Comparison of ENCODE assay signal across 1 cellular context in the genomic region with DNA sequence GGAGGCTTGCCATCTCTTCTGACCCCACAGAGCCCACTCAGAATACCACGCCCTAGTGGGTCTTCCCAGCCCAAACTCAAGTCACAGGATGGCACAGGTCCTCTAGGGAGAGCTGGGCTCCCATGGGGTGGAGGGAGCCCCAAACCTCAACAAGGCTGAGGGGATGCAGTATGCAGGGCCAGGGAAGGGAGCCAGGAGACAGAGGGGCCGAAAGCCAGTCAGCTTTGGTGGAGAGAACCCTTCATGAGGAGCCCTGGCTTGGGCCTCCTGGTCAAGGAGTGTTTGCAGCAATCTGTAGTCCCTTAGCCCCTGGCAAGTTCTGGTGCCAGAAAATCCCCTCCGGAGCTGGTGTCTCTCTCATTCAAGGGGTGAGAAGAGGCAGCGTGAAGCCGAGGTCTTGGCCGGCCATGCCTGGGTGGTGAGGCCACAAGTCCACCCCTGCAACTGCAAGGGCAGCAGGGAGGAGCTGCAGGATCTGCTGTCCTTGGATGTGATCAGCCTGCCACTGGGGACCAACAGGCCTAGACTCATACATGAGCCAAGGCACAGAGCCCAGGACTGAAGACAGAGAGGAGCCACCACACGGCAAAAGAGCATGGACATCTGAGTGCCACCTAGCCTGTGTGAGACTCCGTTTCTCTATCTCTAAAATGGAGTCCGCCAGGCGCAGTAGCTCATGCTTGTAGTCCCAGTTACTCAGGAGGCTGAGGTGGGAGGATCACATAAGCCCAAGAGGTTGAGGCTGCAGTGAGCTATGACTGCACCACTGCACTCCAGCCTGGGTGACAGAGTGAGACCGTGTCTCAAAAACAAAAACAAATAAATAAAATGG.
TF ChIP-seq lines count a peak whose summit lies in the region.

No MANE protein-coding gene starts in this region.

TF ChIP-seq in WTC11, 78 proteins besides CTCF, POLR2A, EP300 and RAD21 (continued from another document):
- no peak for TF ChIP-seq ZNF138 (CRISPR knock-in tag; conservative IDR thresholded peaks at IDR 0.05)
- no peak for TF ChIP-seq GABPB1 (CRISPR knock-in tag; IDR thresholded peaks at IDR 0.05)
- no peak for TF ChIP-seq ZNF512 (CRISPR knock-in tag; IDR thresholded peaks at IDR 0.05; ENCODE audit: borderline replicate concordance)
- TF ChIP-seq ZNF423 (CRISPR knock-in tag; IDR thresholded peaks at IDR 0.05) = no peak
- no peak for TF ChIP-seq TCF7 (CRISPR knock-in tag; IDR thresholded peaks at IDR 0.05; ENCODE audit: low read depth)
- TF ChIP-seq MLX (CRISPR knock-in tag; IDR thresholded peaks at IDR 0.05) = no peak
- TF ChIP-seq GRHL2 (CRISPR knock-in tag; IDR thresholded peaks at IDR 0.05; ENCODE audit: insufficient replicate concordance, severe bottlenecking) = no peak
- TF ChIP-seq ZNF396 (CRISPR knock-in tag; IDR thresholded peaks at IDR 0.05; ENCODE audit: borderline replicate concordance) = no peak
- TF ChIP-seq, protein P1, sequence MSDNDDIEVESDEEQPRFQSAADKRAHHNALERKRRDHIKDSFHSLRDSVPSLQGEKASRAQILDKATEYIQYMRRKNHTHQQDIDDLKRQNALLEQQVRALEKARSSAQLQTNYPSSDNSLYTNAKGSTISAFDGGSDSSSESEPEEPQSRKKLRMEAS (CRISPR knock-in tag; IDR thresholded peaks at IDR 0.05) = no peak
- no peak for TF ChIP-seq OVOL2 (CRISPR knock-in tag; IDR thresholded peaks at IDR 0.05; ENCODE audit: borderline replicate concordance)
- no peak for TF ChIP-seq PREB (CRISPR knock-in tag; IDR thresholded peaks at IDR 0.05; ENCODE audit: borderline replicate concordance)
- no peak for TF ChIP-seq ZMAT4 (CRISPR knock-in tag; IDR thresholded peaks at IDR 0.05)
- no peak for TF ChIP-seq ZNF532 (CRISPR knock-in tag; IDR thresholded peaks at IDR 0.05; ENCODE audit: borderline replicate concordance)
TF ChIP-seq in WTC11: peak in this region for 0.
